Comparison of ENCODE assay signal across 11 cellular contexts in the genomic region with DNA sequence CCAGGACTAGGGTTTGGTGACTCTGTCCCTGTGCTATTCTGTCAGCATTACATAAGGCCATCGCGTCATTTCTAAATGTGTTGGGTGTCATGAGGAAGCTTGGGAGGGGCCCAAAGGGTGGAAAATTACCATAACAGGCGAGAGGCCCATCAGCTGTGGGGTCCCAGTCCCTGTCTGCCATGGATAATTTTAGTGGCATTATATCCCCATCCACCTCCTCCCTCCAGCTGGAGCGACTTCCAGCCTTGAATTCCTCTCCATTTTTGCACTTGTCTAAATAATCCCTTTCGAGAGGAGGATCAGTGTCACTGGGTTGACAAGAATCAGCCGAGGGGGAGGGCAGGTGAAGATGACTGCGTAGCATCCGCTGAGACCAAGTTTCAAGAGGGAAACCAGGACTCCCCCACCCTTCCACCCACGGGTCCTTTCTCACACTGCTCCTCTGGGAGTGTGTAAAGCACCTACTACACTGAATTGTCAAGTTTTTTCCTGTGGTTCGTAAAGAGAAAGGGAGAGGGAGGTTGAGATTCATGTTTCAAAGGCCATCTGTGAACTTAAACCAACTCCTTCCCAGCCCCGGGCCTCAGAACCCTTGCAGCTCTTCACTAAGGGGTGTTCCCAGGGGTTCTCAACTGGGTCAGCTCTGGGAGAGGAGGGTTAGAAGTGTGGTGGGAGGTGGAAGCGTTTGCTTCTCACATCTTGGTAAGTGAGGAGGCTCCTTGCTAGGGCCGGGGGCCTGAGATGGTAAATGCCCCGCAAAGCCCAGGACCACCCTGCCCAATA. TPM values are rescaled to one million over a fixed set of nuclear protein-coding genes. Genes with fewer than 3 reads are reported as not detected.
DNase-seq lines count a peak whose midpoint lies in the region; ATAC-seq and TF ChIP-seq lines count a peak whose summit lies in the region.
"Had no signal": no experiment of that assay in that cellular context is flagged by ENCODE, and none has a peak within 500 bp of the region (broad histone marks: within the 10 kb centered on the region; RNA-seq: fewer than 3 reads in every experiment).

No MANE protein-coding gene starts in this region.

- DNase-seq in AG04450 (ENCODE audit: low read depth, low spot score) (no peak), endothelial cell (ENCODE audit: low spot score) (no peak), left lobe of liver (ENCODE audit: low spot score) (no peak), DMS153 (lab: John Stamatoyannopoulos, UW) (no peak)
- no peak for DNase-seq in activated T-helper 1 cell treated with anti-CD3 and anti-CD28 coated beads, Interleukin-12 subunit alpha, Interleukin-12 subunit beta, Interleukin-2, Interleukin-4 antibody, amounts not matched to agents 30 ng/mL and 10 ng/mL and 1 ng/mL, durations not matched to agents 14 hours and 24 hours and 36 hours (ENCODE audit: low spot score)
- DNase-seq: DND-41, Kasumi-1 had no signal

- no peaks in the 10 kb centered on the region for H3K9me3 ChIP-seq in AG04450 (ENCODE audit: control insufficient read depth, insufficient read depth, low read length)

- peak overlapping the region; percentile 85 for H3K27ac ChIP-seq in AG04450 (ENCODE audit: low read depth, low read length)

- CTCF ChIA-PET in AG04450 (lab: Charles Lee): interaction anchor here (1.0 to 4.2 kb wide), 2 partner anchors 12 to 16 kb away, joined by 3 to 21 read pairs; no protein-coding TSS in a partner anchor

- H3K9me3 Mint-ChIP-seq in activated T-helper 17 cell treated with anti-CD3 and anti-CD28 coated beads, Interleukin-2, amount 50 U/mL, for 72 hours: no peaks in the 10 kb centered on the region
- no peaks in the 10 kb centered on the region for H3K9me3 Mint-ChIP-seq in endothelial cell (ENCODE audit: unreplicated experiment)
- no peaks in the 10 kb centered on the region for H3K9me3 Mint-ChIP-seq in activated T-helper 1 cell treated with anti-CD3 and anti-CD28 coated beads, Interleukin-12 subunit alpha, Interleukin-12 subunit beta, Interleukin-2, Interleukin-4 antibody, amounts not matched to agents 30 ng/mL and 10 ng/mL and 1 ng/mL, durations not matched to agents 14 hours and 24 hours and 36 hours
- H3K9me3 Mint-ChIP-seq: stimulated activated naive CD8-positive, alpha-beta T cell treated with anti-CD3 and anti-CD28 coated beads, Interleukin-15, Interleukin-2, amounts not matched to agents 100 ng/mL and 50 ng/mL, for 24 hours had no signal

- no peak overlapping the region for H3K4me3 ChIP-seq in AG04450 (ENCODE audit: low read depth, low read length)

- peaks cover 35% of the 10 kb centered on the region for H3K4me1 Mint-ChIP-seq in activated T-helper 17 cell treated with anti-CD3 and anti-CD28 coated beads, Interleukin-2, amount 50 U/mL, for 72 hours
- H3K4me1 Mint-ChIP-seq in endothelial cell (ENCODE audit: unreplicated experiment): peaks cover 4% of the 10 kb centered on the region
- peaks cover 19% of the 10 kb centered on the region for H3K4me1 Mint-ChIP-seq in activated T-helper 1 cell treated with anti-CD3 and anti-CD28 coated beads, Interleukin-12 subunit alpha, Interleukin-12 subunit beta, Interleukin-2, Interleukin-4 antibody, amounts not matched to agents 30 ng/mL and 10 ng/mL and 1 ng/mL, durations not matched to agents 14 hours and 24 hours and 36 hours (ENCODE audit: low read depth)

- intact Hi-C loops in activated T-helper 1 cell treated with anti-CD3 and anti-CD28 coated beads, Interleukin-12 subunit alpha, Interleukin-12 subunit beta, Interleukin-2, Interleukin-4 antibody, amounts not matched to agents 30 ng/mL and 10 ng/mL and 1 ng/mL, durations not matched to agents 14 hours and 24 hours and 36 hours (cut with micrococcal nuclease): no loop called here

- H3K4me3 Mint-ChIP-seq in activated T-helper 17 cell treated with anti-CD3 and anti-CD28 coated beads, Interleukin-2, amount 50 U/mL, for 72 hours: peak overlapping the region; percentile 65
- no peak overlapping the region for H3K4me3 Mint-ChIP-seq in endothelial cell (ENCODE audit: unreplicated experiment)
- no peak overlapping the region for H3K4me3 Mint-ChIP-seq in activated T-helper 1 cell treated with anti-CD3 and anti-CD28 coated beads, Interleukin-12 subunit alpha, Interleukin-12 subunit beta, Interleukin-2, Interleukin-4 antibody, amounts not matched to agents 30 ng/mL and 10 ng/mL and 1 ng/mL, durations not matched to agents 14 hours and 24 hours and 36 hours
- H3K4me3 Mint-ChIP-seq: stimulated activated naive CD8-positive, alpha-beta T cell treated with anti-CD3 and anti-CD28 coated beads, Interleukin-15, Interleukin-2, amounts not matched to agents 100 ng/mL and 50 ng/mL, for 24 hours had no signal

- peak; percentile 69 for ATAC-seq in GM18873 (IDR thresholded peaks at IDR 0.05; ENCODE audit: low FRiP score, unreplicated experiment)
- peak; percentile 53 for ATAC-seq in HG02870 (IDR thresholded peaks at IDR 0.05; ENCODE audit: unreplicated experiment)
- peak; percentile 87 for ATAC-seq in activated T-helper 17 cell treated with anti-CD3 and anti-CD28 coated beads, Interleukin-2, amount 50 U/mL, for 72 hours (replicated peaks)
- no peak for ATAC-seq in left lobe of liver

- H3K36me3 Mint-ChIP-seq in activated T-helper 17 cell treated with anti-CD3 and anti-CD28 coated beads, Interleukin-2, amount 50 U/mL, for 72 hours (ENCODE audit: low read depth): no peaks in the 10 kb centered on the region
- H3K36me3 Mint-ChIP-seq in endothelial cell (ENCODE audit: low read depth, unreplicated experiment): peaks cover 3% of the 10 kb centered on the region
- H3K36me3 Mint-ChIP-seq in activated T-helper 1 cell treated with anti-CD3 and anti-CD28 coated beads, Interleukin-12 subunit alpha, Interleukin-12 subunit beta, Interleukin-2, Interleukin-4 antibody, amounts not matched to agents 30 ng/mL and 10 ng/mL and 1 ng/mL, durations not matched to agents 14 hours and 24 hours and 36 hours (ENCODE audit: low read depth): no peaks in the 10 kb centered on the region

- POLR2A ChIA-PET in AG04450 (lab: Yijun Ruan, JAX): interaction anchor here (1.0 to 1.1 kb wide), 2 partner anchors 13 to 29 kb away, joined by 3 read pairs; no protein-coding TSS in a partner anchor

- H3K27ac Mint-ChIP-seq in activated T-helper 17 cell treated with anti-CD3 and anti-CD28 coated beads, Interleukin-2, amount 50 U/mL, for 72 hours: peak overlapping the region; percentile 81
- no peak overlapping the region for H3K27ac Mint-ChIP-seq in endothelial cell (ENCODE audit: unreplicated experiment)
- H3K27ac Mint-ChIP-seq in activated T-helper 1 cell treated with anti-CD3 and anti-CD28 coated beads, Interleukin-12 subunit alpha, Interleukin-12 subunit beta, Interleukin-2, Interleukin-4 antibody, amounts not matched to agents 30 ng/mL and 10 ng/mL and 1 ng/mL, durations not matched to agents 14 hours and 24 hours and 36 hours: no peak overlapping the region
- H3K27ac Mint-ChIP-seq: stimulated activated naive CD8-positive, alpha-beta T cell treated with anti-CD3 and anti-CD28 coated beads, Interleukin-15, Interleukin-2, amounts not matched to agents 100 ng/mL and 50 ng/mL, for 24 hours had no signal

- no peaks in the 10 kb centered on the region for H3K27me3 ChIP-seq in AG04450 (ENCODE audit: control insufficient read depth, insufficient read depth, low read length)

- TF ChIP-seq CTCF in AG04450 (IDR thresholded peaks at IDR 0.05; ENCODE audit: low read depth, low read length) (no peak), endothelial cell (IDR thresholded peaks at IDR 0.05; ENCODE audit: unreplicated experiment) (no peak)

- peaks cover 15% of the 10 kb centered on the region for H3K27me3 Mint-ChIP-seq in activated T-helper 17 cell treated with anti-CD3 and anti-CD28 coated beads, Interleukin-2, amount 50 U/mL, for 72 hours
- peaks cover 12% of the 10 kb centered on the region for H3K27me3 Mint-ChIP-seq in endothelial cell (ENCODE audit: unreplicated experiment)
- peaks cover 9% of the 10 kb centered on the region for H3K27me3 Mint-ChIP-seq in activated T-helper 1 cell treated with anti-CD3 and anti-CD28 coated beads, Interleukin-12 subunit alpha, Interleukin-12 subunit beta, Interleukin-2, Interleukin-4 antibody, amounts not matched to agents 30 ng/mL and 10 ng/mL and 1 ng/mL, durations not matched to agents 14 hours and 24 hours and 36 hours (ENCODE audit: insufficient read depth)
- H3K27me3 Mint-ChIP-seq: stimulated activated naive CD8-positive, alpha-beta T cell treated with anti-CD3 and anti-CD28 coated beads, Interleukin-15, Interleukin-2, amounts not matched to agents 100 ng/mL and 50 ng/mL, for 24 hours had no signal

RNA-seq across cellular contexts. Expression of a gene that starts 29.2 kb away (rescaled TPM):
- polyA plus RNA-seq in AG04450 (2011; rRNA removed): 4.2 and 5.9 TPM in 2 replicates
- 7.9 and 11.6 TPM in 2 replicates for polyA minus RNA-seq in AG04450 (2011; rRNA and poly(A)+ RNA removed)
- total RNA-seq in activated T-helper 17 cell treated with anti-CD3 and anti-CD28 coated beads, Interleukin-2, amount 50 U/mL, for 72 hours: under 1 TPM in 1 of 2 donors, not detected in 1; 0.52 TPM
- 8.3 TPM for total RNA-seq in endothelial cell (ENCODE audit: unreplicated experiment)
- 0.10 TPM for total RNA-seq in left lobe of liver
- 0.10 and 0.39 TPM in 2 replicates for total RNA-seq in activated T-helper 1 cell treated with anti-CD3 and anti-CD28 coated beads, Interleukin-12 subunit alpha, Interleukin-12 subunit beta, Interleukin-2, Interleukin-4 antibody, amounts not matched to agents 30 ng/mL and 10 ng/mL and 1 ng/mL, durations not matched to agents 14 hours and 24 hours and 36 hours

RNA-seq across cellular contexts. Expression of a gene that starts 36.1 kb away (rescaled TPM):
- polyA plus RNA-seq in AG04450 (2011; rRNA removed): 25.1 and 30.6 TPM in 2 replicates
- 17.9 and 34.4 TPM in 2 replicates for polyA minus RNA-seq in AG04450 (2011; rRNA and poly(A)+ RNA removed)
- total RNA-seq in activated T-helper 17 cell treated with anti-CD3 and anti-CD28 coated beads, Interleukin-2, amount 50 U/mL, for 72 hours: 10 to 100 TPM; 36.9 to 41.3 TPM
- total RNA-seq in endothelial cell (ENCODE audit: unreplicated experiment) (32.4 TPM), left lobe of liver (15.6 TPM)
- total RNA-seq in activated T-helper 1 cell treated with anti-CD3 and anti-CD28 coated beads, Interleukin-12 subunit alpha, Interleukin-12 subunit beta, Interleukin-2, Interleukin-4 antibody, amounts not matched to agents 30 ng/mL and 10 ng/mL and 1 ng/mL, durations not matched to agents 14 hours and 24 hours and 36 hours: 44.2 and 46.1 TPM in 2 replicates
